In the genomic region with DNA sequence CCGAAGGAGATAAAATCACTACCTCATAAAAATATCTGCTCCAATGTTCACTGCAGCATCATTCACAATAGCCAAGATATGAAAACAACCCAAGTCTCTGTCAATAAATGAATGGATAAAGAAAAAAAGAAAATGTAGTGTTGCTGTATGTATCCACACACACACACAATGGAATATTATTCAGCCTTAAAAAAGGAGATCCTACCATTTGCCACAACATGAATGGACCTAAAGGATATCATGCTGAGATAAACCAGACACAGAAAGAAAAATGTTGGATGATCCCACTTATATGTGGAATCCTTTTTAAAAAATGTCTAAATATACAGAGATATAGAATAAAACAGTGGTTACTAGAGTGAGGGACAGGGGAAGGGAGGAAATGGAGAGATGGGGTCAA, we compare ENCODE assay signal across 9 cellular contexts.
"Had no signal": no experiment of that assay in that cellular context is flagged by ENCODE, and none has a peak within 500 bp of the region (broad histone marks: within the 10 kb centered on the region; RNA-seq: fewer than 3 reads in every experiment).

No MANE protein-coding gene starts in this region.

- H2AFZ ChIP-seq: GM23338 had no signal

- H3K4me1 Mint-ChIP-seq: GM23338, H9 had no signal

- H3K9me3 Mint-ChIP-seq: GM23338, HFFc6 had no signal

- H3K4me2 ChIP-seq: GM23338 had no signal

- DNase-seq: H9, HCEC 1CT, HFFc6, KG1 had no signal

- H3K36me3 Mint-ChIP-seq: IgD-negative memory B cell had no signal

- H3K4me3 Mint-ChIP-seq: GM23338, H9, HFFc6, IgD-negative memory B cell had no signal

- H3K27me3 Mint-ChIP-seq: IgD-negative memory B cell had no signal

- H3K4me3 ChIP-seq: GM23338 had no signal

- ATAC-seq: GM23338 had no signal

- FAIRE-seq: H1, H54, HTR-8/SVneo had no signal

- H3K27ac Mint-ChIP-seq: GM23338, H9, HFFc6, IgD-negative memory B cell had no signal
